Comparison of ENCODE assay signal across 15 cellular contexts in the genomic region with DNA sequence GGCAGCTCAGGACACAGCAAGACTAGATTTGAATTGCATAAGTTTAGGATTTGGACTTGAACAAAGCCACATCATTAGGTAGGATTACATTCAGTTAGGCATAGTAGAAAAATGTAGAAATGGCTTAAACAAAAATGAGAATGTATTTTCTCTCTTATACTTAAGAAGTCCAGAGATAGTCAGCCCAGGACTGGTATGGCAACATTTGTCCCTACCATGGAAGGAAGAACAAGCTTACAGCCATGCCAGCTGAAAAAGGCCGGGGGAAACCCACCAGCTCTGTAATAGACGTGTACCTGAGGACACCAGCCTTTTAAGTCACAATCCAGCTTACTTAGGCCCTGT. TPM values are rescaled to one million over a fixed set of nuclear protein-coding genes. Genes with fewer than 3 reads are reported as not detected.
DNase-seq lines count a peak whose midpoint lies in the region; ATAC-seq and TF ChIP-seq lines count a peak whose summit lies in the region.
"Had no signal": no experiment of that assay in that cellular context is flagged by ENCODE, and none has a peak within 500 bp of the region (broad histone marks: within the 10 kb centered on the region; RNA-seq: fewer than 3 reads in every experiment).

No MANE protein-coding gene starts in this region.

- intact Hi-C loops in testis (cut with DNase I; ENCODE audit: low total_unique reads) = no loop called here

- H3K27ac ChIP-seq in caudate nucleus (ENCODE audit: low read depth, low read length) (peak overlapping the region; percentile 86), testis (peak overlapping the region; percentile 51 to 74)
- H3K27ac ChIP-seq: tibial artery had no signal

- DNase-seq in NCI-H510A treated with DMSO at 0.1 percent for 48 hours (lab: John Stamatoyannopoulos, UW) (peak; percentile 66), NCI-H510A (lab: John Stamatoyannopoulos, UW) (no peak), caudate nucleus (lab: John Stamatoyannopoulos, UW) (no peak), mesothelial cell of epicardium (ENCODE audit: low spot score in 2 of 2, unreplicated experiment in 2 of 2) (no peak), testis (no peak)
- DNase-seq in activated CD4-positive, alpha-beta T cell treated with anti-CD3 and anti-CD28 coated beads, Interleukin-2, amount 10 ng/mL, durations not matched to agents 7 days and 5 days = no peak
- DNase-seq: activated CD4-positive, CD25-positive, alpha-beta regulatory T cell; activated CD8-positive, alpha-beta memory T cell treated with anti-CD3 and anti-CD28 coated beads, Interleukin-2, amount 50 U/mL, for 4 hours; NCI-H1436; tibial artery had no signal

- H3K36me3 Mint-ChIP-seq in mesothelial cell of epicardium = no peaks in the 10 kb centered on the region
- no peaks in the 10 kb centered on the region for H3K36me3 Mint-ChIP-seq in activated CD4-positive, alpha-beta T cell treated with anti-CD3 and anti-CD28 coated beads, Interleukin-2, amount 10 ng/mL, durations not matched to agents 7 days and 5 days (ENCODE audit: low read depth)
- H3K36me3 Mint-ChIP-seq: activated naive CD4-positive, alpha-beta T cell treated with anti-CD3 and anti-CD28 coated beads, Interleukin-2, amount 50 U/mL, for 72 hours had no signal

- H3K4me1 Mint-ChIP-seq in mesothelial cell of epicardium = peaks cover 23% of the 10 kb centered on the region
- peaks cover 4% of the 10 kb centered on the region for H3K4me1 Mint-ChIP-seq in activated CD4-positive, alpha-beta T cell treated with anti-CD3 and anti-CD28 coated beads, Interleukin-2, amount 10 ng/mL, durations not matched to agents 7 days and 5 days

- H3K27ac Mint-ChIP-seq in mesothelial cell of epicardium = peak overlapping the region; percentile 80
- H3K27ac Mint-ChIP-seq in activated CD4-positive, alpha-beta T cell treated with anti-CD3 and anti-CD28 coated beads, Interleukin-2, amount 10 ng/mL, durations not matched to agents 7 days and 5 days = no peak overlapping the region
- H3K27ac Mint-ChIP-seq: activated naive CD4-positive, alpha-beta T cell treated with anti-CD3 and anti-CD28 coated beads, Interleukin-2, amount 50 U/mL, for 72 hours had no signal

- no peak overlapping the region for H3K4me3 Mint-ChIP-seq in mesothelial cell of epicardium
- H3K4me3 Mint-ChIP-seq in activated CD4-positive, alpha-beta T cell treated with anti-CD3 and anti-CD28 coated beads, Interleukin-2, amount 10 ng/mL, durations not matched to agents 7 days and 5 days = no peak overlapping the region

- no peak for ATAC-seq in HG02571 (IDR thresholded peaks at IDR 0.05; ENCODE audit: unreplicated experiment)
- no peak for ATAC-seq in HG03135 (IDR thresholded peaks at IDR 0.05; ENCODE audit: unreplicated experiment)

- H3K27me3 ChIP-seq in testis = no peaks in the 10 kb centered on the region
- H3K27me3 ChIP-seq: tibial artery had no signal

- CTCF ChIA-PET in activated CD4-positive, alpha-beta T cell treated with anti-CD3 and anti-CD28 coated beads, Interleukin-2, amount 10 ng/mL, durations not matched to agents 7 days and 5 days (lab: Charles Lee) = interaction anchor here (0.6 to 1.3 kb wide), 4 partner anchors 9 to 36 kb away, joined by 3 to 6 read pairs (median 4); no protein-coding TSS in a partner anchor

- POLR2A ChIA-PET in activated CD4-positive, alpha-beta T cell treated with anti-CD3 and anti-CD28 coated beads, Interleukin-2, amount 10 ng/mL, durations not matched to agents 7 days and 5 days (lab: Charles Lee) = interaction anchor here (0.6 kb wide), 2 partner anchors 45 to 183 kb away, joined by 3 read pairs; no protein-coding TSS in a partner anchor

- H3K36me3 ChIP-seq in testis (ENCODE audit: low read depth, missing control alignments) = no peaks in the 10 kb centered on the region
- H3K36me3 ChIP-seq: tibial artery had no signal

- TF ChIP-seq CTCF in mesothelial cell of epicardium (IDR thresholded peaks at IDR 0.05; ENCODE audit: unreplicated experiment) (no peak), testis (IDR thresholded peaks at IDR 0.05) (no peak)

- H3K9me3 ChIP-seq in testis = no peaks in the 10 kb centered on the region
- H3K9me3 ChIP-seq: tibial artery had no signal

- TF ChIP-seq POLR2A in testis (IDR thresholded peaks at IDR 0.05) = no peak

- 77 to 94% methylated on average over 2 of the region's 2 CpGs for WGBS in testis, 2 donors

- H3K4me3 ChIP-seq in testis = no peak overlapping the region
- H3K4me3 ChIP-seq: tibial artery had no signal

- H3K4me1 ChIP-seq in testis = peaks cover 21% of the 10 kb centered on the region

- H3K9me3 Mint-ChIP-seq in mesothelial cell of epicardium = no peaks in the 10 kb centered on the region
- H3K9me3 Mint-ChIP-seq in activated CD4-positive, alpha-beta T cell treated with anti-CD3 and anti-CD28 coated beads, Interleukin-2, amount 10 ng/mL, durations not matched to agents 7 days and 5 days = no peaks in the 10 kb centered on the region
- H3K9me3 Mint-ChIP-seq: activated naive CD4-positive, alpha-beta T cell treated with anti-CD3 and anti-CD28 coated beads, Interleukin-2, amount 50 U/mL, for 72 hours had no signal

- H3K27me3 Mint-ChIP-seq in mesothelial cell of epicardium (ENCODE audit: low read depth) = no peaks in the 10 kb centered on the region
- peaks cover 2% of the 10 kb centered on the region for H3K27me3 Mint-ChIP-seq in activated CD4-positive, alpha-beta T cell treated with anti-CD3 and anti-CD28 coated beads, Interleukin-2, amount 10 ng/mL, durations not matched to agents 7 days and 5 days

RNA-seq across cellular contexts. Expression of gene TMIGD1, which starts 11.2 kb away (rescaled TPM):
- not detected in 3 replicates for total RNA-seq in mesothelial cell of epicardium
- total RNA-seq in testis = not detected
- polyA plus RNA-seq in testis (ENCODE audit: insufficient read depth, low read depth, low replicate concordance) = not detected
- total RNA-seq in activated CD4-positive, alpha-beta T cell treated with anti-CD3 and anti-CD28 coated beads, Interleukin-2, amount 10 ng/mL, durations not matched to agents 7 days and 5 days = not detected
- total RNA-seq: activated naive CD4-positive, alpha-beta T cell treated with anti-CD3 and anti-CD28 coated beads, Interleukin-2, amount 50 U/mL, for 72 hours; sciatic nerve; SK-MEL-5 had no signal

RNA-seq across cellular contexts. Expression of gene CPD, which starts 33.7 kb away (rescaled TPM):
- total RNA-seq in mesothelial cell of epicardium (49.3 to 58.3 TPM (median 54.1 TPM) in 3 replicates), testis (100 to 1,000 TPM; 134 to 194 TPM)
- polyA plus RNA-seq in testis (ENCODE audit: insufficient read depth, low read depth, low replicate concordance) = 108 TPM
- 10 to 100 TPM; 19.9 to 20.6 TPM for total RNA-seq in activated CD4-positive, alpha-beta T cell treated with anti-CD3 and anti-CD28 coated beads, Interleukin-2, amount 10 ng/mL, durations not matched to agents 7 days and 5 days

RNA-seq across cellular contexts. Expression of gene BLMH, which starts 53.3 kb away (rescaled TPM):
- total RNA-seq in mesothelial cell of epicardium (44.7 to 47.9 TPM (median 46.4 TPM) in 3 replicates), testis (10 to 100 TPM; 46.9 to 54.9 TPM)
- 36.4 TPM for polyA plus RNA-seq in testis (ENCODE audit: insufficient read depth, low read depth, low replicate concordance)
- 10 to 100 TPM; 47.0 to 52.7 TPM for total RNA-seq in activated CD4-positive, alpha-beta T cell treated with anti-CD3 and anti-CD28 coated beads, Interleukin-2, amount 10 ng/mL, durations not matched to agents 7 days and 5 days
